ENCODE assay signal across 8 cellular contexts in genomic region chr17:49851387-49852291, GRCh38. TPM values are rescaled to one million over a fixed set of nuclear protein-coding genes. Genes with fewer than 3 reads are reported as not detected.
DNase-seq lines count a peak whose midpoint lies in the region; ATAC-seq and TF ChIP-seq lines count a peak whose summit lies in the region.

No MANE protein-coding gene starts in this region.

- H3K9me2 ChIP-seq in PC-3 (replicated peaks; ENCODE audit: low read length) (no peaks in the 10 kb centered on the region), neural cell (ENCODE audit: insufficient read depth, low read length) (no peaks in the 10 kb centered on the region)

- H2AFZ ChIP-seq in PC-3 (ENCODE audit: low read length), result peak overlapping the region; percentile 90
- H2AFZ ChIP-seq in neural cell (ENCODE audit: low read depth, low read length), result no peak overlapping the region

- CTCF ChIA-PET in PC-3 (lab: Charles Lee), result interaction anchor here (0.5 to 0.7 kb wide), 3 partner anchors 58 to 172 kb away, joined by 3 read pairs; partner anchors contain the start of gene FAM117A

- H3K9ac ChIP-seq in PC-3 (ENCODE audit: low read length) (no peak overlapping the region), neural cell (ENCODE audit: low read length) (no peak overlapping the region)

- ATAC-seq in PC-3, result peak; percentile 65
- peak; percentile 51 for ATAC-seq in stimulated activated naive CD8-positive, alpha-beta T cell treated with anti-CD3 and anti-CD28 coated beads, Interleukin-15, Interleukin-2, amounts not matched to agents 100 U/mL and 50 U/mL, for 24 hours

- intact Hi-C loops in PC-3 (cut with micrococcal nuclease), result loop anchor here (1.0 kb wide), 1 partner anchor 143 kb away; no protein-coding TSS in a partner anchor
- intact Hi-C loops in activated T-helper 1 cell treated with anti-CD3 and anti-CD28 coated beads, Interleukin-12 subunit alpha, Interleukin-12 subunit beta, Interleukin-2, Interleukin-4 antibody, amounts not matched to agents 30 ng/mL and 10 ng/mL and 1 ng/mL, durations not matched to agents 14 hours and 24 hours and 36 hours (cut with micrococcal nuclease), result loop anchor here (1.0 to 5.0 kb wide), 3 partner anchors 63 to 284 kb away; partner anchors contain the start of gene KAT7

- no peaks in the 10 kb centered on the region; the same call in 1 of the 2 replicates for H3K4me1 ChIP-seq in PC-3 (ENCODE audit: insufficient read depth, low read length)

- TF ChIP-seq CTCF in GM20000 (IDR thresholded peaks at IDR 0.05; ENCODE audit: extremely low read depth, missing control alignments) (peak; percentile 62), PC-3 (conservative IDR thresholded peaks at IDR 0.05; ENCODE audit: low read depth, low read length) (peak; percentile 90), fibroblast of the aortic adventitia (IDR thresholded peaks at IDR 0.05; ENCODE audit: insufficient read depth, low read length) (peak; percentile 77), neural cell (IDR thresholded peaks at IDR 0.05; ENCODE audit: poor library complexity, severe bottlenecking) (peak; percentile 49)

- H3K79me2 ChIP-seq in PC-3 (ENCODE audit: low read length), result no peaks in the 10 kb centered on the region
- H3K79me2 ChIP-seq in neural cell (replicated peaks; ENCODE audit: insufficient read depth, low read length), result no peaks in the 10 kb centered on the region

- H3K4me3 ChIP-seq in PC-3 (ENCODE audit: low read length) (peak overlapping the region; percentile 66), fibroblast of the aortic adventitia (ENCODE audit: low read depth, low read length) (peak overlapping the region; percentile 70), neural cell (ENCODE audit: low read length) (peak overlapping the region; percentile 42)

- DNase-seq in A172 (ENCODE audit: low spot score), result peak; percentile 56
- DNase-seq in GM20000 (ENCODE audit: low spot score), result peak; percentile 79
- DNase-seq in PC-3, result peak; percentile 74
- DNase-seq in activated T-helper 1 cell treated with anti-CD3 and anti-CD28 coated beads, Interleukin-12 subunit alpha, Interleukin-12 subunit beta, Interleukin-2, Interleukin-4 antibody, amounts not matched to agents 30 ng/mL and 10 ng/mL and 1 ng/mL, durations not matched to agents 14 hours and 24 hours and 36 hours (ENCODE audit: low spot score), result peak; percentile 46
- peak; percentile 72 for DNase-seq in fibroblast of the aortic adventitia (ENCODE audit: low read depth)
- peak; percentile 84 for DNase-seq in stimulated activated naive CD8-positive, alpha-beta T cell treated with anti-CD3 and anti-CD28 coated beads, Interleukin-15, Interleukin-2, amounts not matched to agents 100 U/mL and 50 U/mL, for 24 hours
- DNase-seq in NCI-H2196 (lab: John Stamatoyannopoulos, UW; ENCODE audit: unreplicated experiment), result no peak

- H3K36me3 ChIP-seq in PC-3 (ENCODE audit: low read depth, low read length) (no peaks in the 10 kb centered on the region), neural cell (ENCODE audit: insufficient read depth, low read length) (no peaks in the 10 kb centered on the region)

- H3F3A ChIP-seq in PC-3 (ENCODE audit: low read length, unreplicated experiment) (no peaks in the 10 kb centered on the region), neural cell (ENCODE audit: insufficient read depth, low read length, poor library complexity, severe bottlenecking) (no peaks in the 10 kb centered on the region)

- POLR2A ChIA-PET in PC-3 (lab: Charles Lee; ENCODE audit: unreplicated experiment), result no interaction called here

- H3K4me2 ChIP-seq in PC-3 (ENCODE audit: low read length), result peak overlapping the region; percentile 89
- no peak overlapping the region for H3K4me2 ChIP-seq in neural cell (ENCODE audit: low read length)

- H3K27ac Mint-ChIP-seq in activated T-helper 1 cell treated with anti-CD3 and anti-CD28 coated beads, Interleukin-12 subunit alpha, Interleukin-12 subunit beta, Interleukin-2, Interleukin-4 antibody, amounts not matched to agents 30 ng/mL and 10 ng/mL and 1 ng/mL, durations not matched to agents 14 hours and 24 hours and 36 hours, result peak overlapping the region; percentile 78

- H3K4me3 Mint-ChIP-seq in activated T-helper 1 cell treated with anti-CD3 and anti-CD28 coated beads, Interleukin-12 subunit alpha, Interleukin-12 subunit beta, Interleukin-2, Interleukin-4 antibody, amounts not matched to agents 30 ng/mL and 10 ng/mL and 1 ng/mL, durations not matched to agents 14 hours and 24 hours and 36 hours, result peak overlapping the region; percentile 79

- H3K9me3 ChIP-seq in PC-3 (ENCODE audit: low read length) (no peaks in the 10 kb centered on the region), neural cell (ENCODE audit: low read length) (no peaks in the 10 kb centered on the region)

- no peaks in the 10 kb centered on the region for H3K9me3 Mint-ChIP-seq in activated T-helper 1 cell treated with anti-CD3 and anti-CD28 coated beads, Interleukin-12 subunit alpha, Interleukin-12 subunit beta, Interleukin-2, Interleukin-4 antibody, amounts not matched to agents 30 ng/mL and 10 ng/mL and 1 ng/mL, durations not matched to agents 14 hours and 24 hours and 36 hours

- peak; percentile 25 for TF ChIP-seq RAD21 in neural cell (conservative IDR thresholded peaks at IDR 0.05)

- no TSS peak for BruUV-seq in PC-3 (replicated peaks; lab: Mats Ljungman, UMichigan)

- peaks cover 12% of the 10 kb centered on the region for H3K4me1 Mint-ChIP-seq in activated T-helper 1 cell treated with anti-CD3 and anti-CD28 coated beads, Interleukin-12 subunit alpha, Interleukin-12 subunit beta, Interleukin-2, Interleukin-4 antibody, amounts not matched to agents 30 ng/mL and 10 ng/mL and 1 ng/mL, durations not matched to agents 14 hours and 24 hours and 36 hours (ENCODE audit: low read depth)

- no peak for TF ChIP-seq EP300 in neural cell (conservative IDR thresholded peaks at IDR 0.05; ENCODE audit: poor library complexity, severe bottlenecking)

- peaks cover 3% of the 10 kb centered on the region; the same call in 1 of the 2 replicates for H3K27me3 ChIP-seq in PC-3 (ENCODE audit: low read length)
- peaks cover 33% of the 10 kb centered on the region for H3K27me3 ChIP-seq in neural cell (ENCODE audit: insufficient read depth, low read depth, low read length)

- peaks cover 3% of the 10 kb centered on the region for H3K36me3 Mint-ChIP-seq in activated T-helper 1 cell treated with anti-CD3 and anti-CD28 coated beads, Interleukin-12 subunit alpha, Interleukin-12 subunit beta, Interleukin-2, Interleukin-4 antibody, amounts not matched to agents 30 ng/mL and 10 ng/mL and 1 ng/mL, durations not matched to agents 14 hours and 24 hours and 36 hours (ENCODE audit: low read depth)

- H3K27ac ChIP-seq in PC-3 (ENCODE audit: low read length), result no peak overlapping the region
- H3K27ac ChIP-seq in neural cell (ENCODE audit: low read length), result no peak overlapping the region

- H4K20me1 ChIP-seq in PC-3 (ENCODE audit: low read length) (no peaks in the 10 kb centered on the region), neural cell (ENCODE audit: insufficient read depth) (no peaks in the 10 kb centered on the region)

- H3K27me3 Mint-ChIP-seq in activated T-helper 1 cell treated with anti-CD3 and anti-CD28 coated beads, Interleukin-12 subunit alpha, Interleukin-12 subunit beta, Interleukin-2, Interleukin-4 antibody, amounts not matched to agents 30 ng/mL and 10 ng/mL and 1 ng/mL, durations not matched to agents 14 hours and 24 hours and 36 hours (ENCODE audit: insufficient read depth), result peaks cover 15% of the 10 kb centered on the region

TF ChIP-seq in neural cell, 6 proteins besides CTCF, POLR2A, EP300 and RAD21:
- TF ChIP-seq REST (IDR thresholded peaks at IDR 0.05; ENCODE audit: borderline replicate concordance), result no peak
- peak; percentile 17 for TF ChIP-seq SMC3 (conservative IDR thresholded peaks at IDR 0.05; ENCODE audit: poor library complexity)
TF ChIP-seq in neural cell: peak in this region for 1.

RNA-seq across cellular contexts. Expression of gene TAC4, which starts 3.8 kb away (rescaled TPM):
- not detected in 2 replicates for total RNA-seq in A172 (2014; rRNA removed; shearing (Covaris generic))
- not detected in 2 replicates for total RNA-seq in PC-3 (2014; rRNA removed)
- total RNA-seq in activated T-helper 1 cell treated with anti-CD3 and anti-CD28 coated beads, Interleukin-12 subunit alpha, Interleukin-12 subunit beta, Interleukin-2, Interleukin-4 antibody, amounts not matched to agents 30 ng/mL and 10 ng/mL and 1 ng/mL, durations not matched to agents 14 hours and 24 hours and 36 hours, result not detected in 2 replicates
- total RNA-seq in fibroblast of the aortic adventitia (ENCODE audit: low replicate concordance), result not detected in 2 replicates
- not detected in 2 replicates for polyA plus RNA-seq in neural cell
- not detected in 2 replicates for polyA minus RNA-seq in neural cell
